In genomic region chr5:91977599-91977998, GRCh38 we compare ENCODE assay signal across 18 cellular contexts.
DNase-seq lines count a peak whose midpoint lies in the region; TF ChIP-seq lines count a peak whose summit lies in the region.
"Had no signal": no experiment of that assay in that cellular context is flagged by ENCODE, and none has a peak within 500 bp of the region (broad histone marks: within the 10 kb centered on the region; RNA-seq: fewer than 3 reads in every experiment).

No MANE protein-coding gene starts in this region.

- H3K4me3 ChIP-seq in BE2C (ENCODE audit: low read depth, low read length) = no peak overlapping the region

- no peaks in the 10 kb centered on the region for H3K9me3 ChIP-seq in BE2C

- H3K27me3 ChIP-seq in BE2C = no peaks in the 10 kb centered on the region

- no peak overlapping the region for H3K27ac ChIP-seq in substantia nigra (ENCODE audit: low read depth, low read length, poor library complexity, severe bottlenecking)
- H3K27ac ChIP-seq: 22Rv1, RWPE1 had no signal

- no peaks in the 10 kb centered on the region for H3K36me3 ChIP-seq in BE2C

- peaks cover 14% of the 10 kb centered on the region for H3K4me1 ChIP-seq in BE2C

- DNase-seq in DMS 273 (lab: John Stamatoyannopoulos, UW; ENCODE audit: unreplicated experiment) (peak; percentile 3), DMS 273 treated with DMSO at 0.1 percent for 48 hours (lab: John Stamatoyannopoulos, UW) (no peak), NCI-H1930 (lab: John Stamatoyannopoulos, UW) (peak; percentile 23 to 34), SHP77 (lab: John Stamatoyannopoulos, UW) (peak; percentile 17 to 45), MV-4-11 (lab: John Stamatoyannopoulos, UW) (no peak), substantia nigra (lab: John Stamatoyannopoulos, UW) (no peak), nucleus accumbens (lab: John Stamatoyannopoulos, UW) (no peak), BE2C (no peak)
- DNase-seq: CD4-positive, alpha-beta memory T cell; H7; KG1; NCI-H1092; NCI-H2029 treated with DMSO at 0.1 percent for 48 hours; NCI-H510A treated with DMSO at 0.1 percent for 48 hours; NK-92 treated with Interleukin-12 subunit alpha and Interleukin-12 subunit beta, amount 100 ng/mL, for 24 hours; OCI-M1 had no signal

- no peak for TF ChIP-seq CTCF in BE2C (IDR thresholded peaks at IDR 0.05; ENCODE audit: low read depth, low read length)

Comparison
In these comparisons a context has a peak if more than half of its experiments do, and no peak if none do; other contexts are left out.
1. DNase-seq: peak in DMS 273 (single experiment), NCI-H1930 (2 of 2) and SHP77 (2 of 2); none in DMS 273 treated with DMSO at 0.1 percent for 48 hours (single experiment), MV-4-11 (single experiment), substantia nigra (0 of 49), nucleus accumbens (0 of 56) and BE2C (single experiment).